8 cellular contexts compared by ENCODE assay signal in the genomic region with DNA sequence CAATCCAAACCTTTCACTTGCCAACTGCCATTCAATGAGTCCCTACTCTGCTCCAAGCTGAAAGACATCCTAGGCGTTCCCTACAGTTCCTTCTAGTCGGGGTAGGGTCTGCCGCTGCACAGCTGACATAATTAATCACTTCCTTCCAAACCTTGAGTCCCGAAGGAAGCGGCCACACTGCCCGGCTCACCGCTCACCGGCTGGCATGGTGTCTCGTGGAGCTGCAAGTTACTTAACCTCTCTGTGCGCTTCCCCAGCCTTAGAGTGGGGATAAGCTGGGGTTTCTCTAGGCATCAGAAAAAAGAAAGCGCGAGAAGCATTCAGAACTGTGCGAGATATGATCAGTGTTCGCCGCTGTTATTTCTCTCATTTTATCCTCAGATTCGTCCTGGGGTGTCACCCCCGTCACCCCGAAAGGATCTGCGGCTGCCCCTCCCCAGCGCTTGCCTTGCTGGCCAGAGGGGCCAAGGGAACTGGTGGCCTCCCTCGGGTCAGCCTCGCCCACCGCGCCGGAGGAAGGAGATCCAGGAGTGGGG. TPM values are rescaled to one million over a fixed set of nuclear protein-coding genes. Genes with fewer than 3 reads are reported as not detected.
DNase-seq lines count a peak whose midpoint lies in the region; ATAC-seq, FAIRE-seq and TF ChIP-seq lines count a peak whose summit lies in the region.

No MANE protein-coding gene starts in this region.

- peak overlapping the region in 3 of 4 donors; percentile 53 to 69 (median 58) for H3K27ac ChIP-seq in pancreas

- peak overlapping the region; percentile 73 to 94 (median 82) for H3K4me3 ChIP-seq in pancreas

- no peak for TF ChIP-seq CTCF in pancreas (IDR thresholded peaks at IDR 0.05)

- H3K36me3 ChIP-seq in pancreas, result no peaks in the 10 kb centered on the region

- peaks cover 4 to 11% (median 10%) of the 10 kb centered on the region in 3 donors for H3K4me1 ChIP-seq in pancreas

- no peaks in the 10 kb centered on the region for H3K27me3 Mint-ChIP-seq in IgD-negative memory B cell
- no peaks in the 10 kb centered on the region for H3K27me3 Mint-ChIP-seq in activated T-helper 1 cell treated with anti-CD3 and anti-CD28 coated beads, Interleukin-12 subunit alpha, Interleukin-12 subunit beta, Interleukin-2, Interleukin-4 antibody, amounts not matched to agents 30 ng/mL and 10 ng/mL and 1 ng/mL, durations not matched to agents 14 hours and 24 hours and 36 hours (ENCODE audit: insufficient read depth)

- peaks cover 12 to 14% (median 13%) of the 10 kb centered on the region in 3 donors for H3K4me1 Mint-ChIP-seq in IgD-negative memory B cell
- H3K4me1 Mint-ChIP-seq in activated T-helper 1 cell treated with anti-CD3 and anti-CD28 coated beads, Interleukin-12 subunit alpha, Interleukin-12 subunit beta, Interleukin-2, Interleukin-4 antibody, amounts not matched to agents 30 ng/mL and 10 ng/mL and 1 ng/mL, durations not matched to agents 14 hours and 24 hours and 36 hours (ENCODE audit: low read depth), result peaks cover 26% of the 10 kb centered on the region

- H3K9me3 ChIP-seq in pancreas, result no peaks in the 10 kb centered on the region

- DNase-seq in ELF-1 (ENCODE audit: low read depth, low spot score), result peak; percentile 38
- DNase-seq in activated T-helper 1 cell treated with anti-CD3 and anti-CD28 coated beads, Interleukin-12 subunit alpha, Interleukin-12 subunit beta, Interleukin-2, Interleukin-4 antibody, amounts not matched to agents 30 ng/mL and 10 ng/mL and 1 ng/mL, durations not matched to agents 14 hours and 24 hours and 36 hours (ENCODE audit: low spot score), result peak; percentile 18
- peak; percentile 43 to 44 for DNase-seq in frontal cortex (ENCODE audit: low spot score in 2 of 2)
- peak in 1 of 6 donors; percentile 20 for DNase-seq in pancreas
- DNase-seq in NCI-H1105 treated with DMSO at 0.1 percent for 48 hours (lab: John Stamatoyannopoulos, UW), result no peak
- DNase-seq in ureter (ENCODE audit: low spot score), result no peak

- peak; percentile 20 for ATAC-seq in GM21423 (IDR thresholded peaks at IDR 0.05; ENCODE audit: unreplicated experiment)
- peak; percentile 48 to 72 (median 59) for ATAC-seq in pancreas

- H3K4me3 Mint-ChIP-seq in IgD-negative memory B cell, result peak overlapping the region; percentile 92 to 99 (median 98)
- H3K4me3 Mint-ChIP-seq in activated T-helper 1 cell treated with anti-CD3 and anti-CD28 coated beads, Interleukin-12 subunit alpha, Interleukin-12 subunit beta, Interleukin-2, Interleukin-4 antibody, amounts not matched to agents 30 ng/mL and 10 ng/mL and 1 ng/mL, durations not matched to agents 14 hours and 24 hours and 36 hours, result peak overlapping the region; percentile 96

- 0 to 1% methylated on average over 24 to 25 of the region's 25 CpGs for WGBS in pancreas, 2 donors

- no peaks in the 10 kb centered on the region for H3K27me3 ChIP-seq in pancreas

- peaks cover 2% of the 10 kb centered on the region for H3K36me3 Mint-ChIP-seq in IgD-negative memory B cell
- peaks cover 24% of the 10 kb centered on the region for H3K36me3 Mint-ChIP-seq in activated T-helper 1 cell treated with anti-CD3 and anti-CD28 coated beads, Interleukin-12 subunit alpha, Interleukin-12 subunit beta, Interleukin-2, Interleukin-4 antibody, amounts not matched to agents 30 ng/mL and 10 ng/mL and 1 ng/mL, durations not matched to agents 14 hours and 24 hours and 36 hours (ENCODE audit: low read depth)

- peak overlapping the region in 2 of 3 donors; percentile 26 to 98 for H3K27ac Mint-ChIP-seq in IgD-negative memory B cell
- H3K27ac Mint-ChIP-seq in activated T-helper 1 cell treated with anti-CD3 and anti-CD28 coated beads, Interleukin-12 subunit alpha, Interleukin-12 subunit beta, Interleukin-2, Interleukin-4 antibody, amounts not matched to agents 30 ng/mL and 10 ng/mL and 1 ng/mL, durations not matched to agents 14 hours and 24 hours and 36 hours, result peak overlapping the region; percentile 95

- H3K9me3 Mint-ChIP-seq in IgD-negative memory B cell, result no peaks in the 10 kb centered on the region
- no peaks in the 10 kb centered on the region for H3K9me3 Mint-ChIP-seq in activated T-helper 1 cell treated with anti-CD3 and anti-CD28 coated beads, Interleukin-12 subunit alpha, Interleukin-12 subunit beta, Interleukin-2, Interleukin-4 antibody, amounts not matched to agents 30 ng/mL and 10 ng/mL and 1 ng/mL, durations not matched to agents 14 hours and 24 hours and 36 hours

- FAIRE-seq in frontal cortex (lab: Jason Lieb, UNC) (no peak), pancreas (lab: Jason Lieb, UNC) (no peak)

- intact Hi-C loops in activated T-helper 1 cell treated with anti-CD3 and anti-CD28 coated beads, Interleukin-12 subunit alpha, Interleukin-12 subunit beta, Interleukin-2, Interleukin-4 antibody, amounts not matched to agents 30 ng/mL and 10 ng/mL and 1 ng/mL, durations not matched to agents 14 hours and 24 hours and 36 hours (cut with micrococcal nuclease), result loop anchor here (2.0 kb wide), 2 partner anchors 14 to 142 kb away; a partner anchor contains a TSS
- intact Hi-C loops in pancreas (cut with DNase I), result no loop called here

RNA-seq across cellular contexts. Expression of a gene that starts 0.7 kb away (rescaled TPM):
- 29.2 TPM for polyA plus RNA-seq in IgD-negative memory B cell
- 96.5 and 105 TPM in 2 replicates for total RNA-seq in activated T-helper 1 cell treated with anti-CD3 and anti-CD28 coated beads, Interleukin-12 subunit alpha, Interleukin-12 subunit beta, Interleukin-2, Interleukin-4 antibody, amounts not matched to agents 30 ng/mL and 10 ng/mL and 1 ng/mL, durations not matched to agents 14 hours and 24 hours and 36 hours
- total RNA-seq in frontal cortex, result 15.5 TPM
- 10 to 100 TPM; 14.3 to 22.0 (median 18.1) TPM for total RNA-seq in pancreas
- 10 to 100 TPM; 26.1 to 44.0 TPM for polyA plus RNA-seq in pancreas
- 99.3 TPM for total RNA-seq in ureter

RNA-seq across cellular contexts. Expression of a gene that starts 34.6 kb away (rescaled TPM):
- 18.2 TPM for polyA plus RNA-seq in IgD-negative memory B cell
- 11.7 and 12.5 TPM in 2 replicates for total RNA-seq in activated T-helper 1 cell treated with anti-CD3 and anti-CD28 coated beads, Interleukin-12 subunit alpha, Interleukin-12 subunit beta, Interleukin-2, Interleukin-4 antibody, amounts not matched to agents 30 ng/mL and 10 ng/mL and 1 ng/mL, durations not matched to agents 14 hours and 24 hours and 36 hours
- total RNA-seq in frontal cortex, result 71.7 TPM
- 10 to 100 TPM in 1 of 6 donors, 1 to 10 TPM in 5; 7.4 to 10.9 (median 9.0) TPM for total RNA-seq in pancreas
- 1 to 10 TPM; 5.7 to 6.5 TPM for polyA plus RNA-seq in pancreas
- 28.0 TPM for total RNA-seq in ureter

Comparison
In these comparisons a context has a peak if more than half of its experiments do, and no peak if none do; other contexts are left out.
1. DNase-seq: peak in ELF-1 (single experiment), activated T-helper 1 cell treated with anti-CD3 and anti-CD28 coated beads, Interleukin-12 subunit alpha, Interleukin-12 subunit beta, Interleukin-2, Interleukin-4 antibody, amounts not matched to agents 30 ng/mL and 10 ng/mL and 1 ng/mL, durations not matched to agents 14 hours and 24 hours and 36 hours (single experiment) and frontal cortex (2 of 2); none in NCI-H1105 treated with DMSO at 0.1 percent for 48 hours (single experiment) and ureter (single experiment).